In genomic region chr1:227926896-227927885, GRCh38 we compare ENCODE assay signal across 19 cellular contexts.
"Had no signal": no experiment of that assay in that cellular context is flagged by ENCODE, and none has a peak within 500 bp of the region (broad histone marks: within the 10 kb centered on the region; RNA-seq: fewer than 3 reads in every experiment).

No MANE protein-coding gene starts in this region.

- H3K9me3 ChIP-seq: colonic mucosa, left lung, neutrophil, suprapubic skin, thyroid gland, upper lobe of left lung, uterus had no signal

- H3K4me1 ChIP-seq: colonic mucosa, foreskin keratinocyte, left lung, suprapubic skin, uterus had no signal

- H3K27me3 ChIP-seq: colonic mucosa, foreskin keratinocyte, left lung, neutrophil, suprapubic skin, thyroid gland, upper lobe of left lung, uterus had no signal

- H3K36me3 Mint-ChIP-seq: naive B cell had no signal

- H3K36me3 ChIP-seq: colonic mucosa, left lung, neutrophil, suprapubic skin, thyroid gland, upper lobe of left lung, uterus had no signal

- H3K27ac Mint-ChIP-seq: endodermal cell, naive B cell, nephron progenitor cell had no signal

- DNase-seq: colonic mucosa; dermis blood vessel endothelial cell; endodermal cell; erythroblast; foreskin keratinocyte; head of caudate nucleus; hypothalamus; mesendoderm; naive B cell; nephron progenitor cell; small intestine; stimulated activated CD4-positive, alpha-beta T cell treated with anti-CD3 and anti-CD28 coated beads, Interleukin-12 subunit alpha, Interleukin-12 subunit beta, amount 100 ng/mL, for 4 hours; stimulated activated naive CD4-positive, alpha-beta T cell; thyroid gland; upper lobe of left lung; uterus had no signal

- H3K4me3 ChIP-seq: colonic mucosa, left lung, suprapubic skin, thyroid gland, upper lobe of left lung, uterus had no signal

- H3K27ac ChIP-seq: colonic mucosa, foreskin keratinocyte, left lung, neutrophil, suprapubic skin, upper lobe of left lung, uterus had no signal

- H3K4me1 Mint-ChIP-seq: endodermal cell had no signal

- H3K4me3 Mint-ChIP-seq: endodermal cell, naive B cell, nephron progenitor cell had no signal

- ATAC-seq: foreskin keratinocyte, left lung had no signal

- H3K9me3 Mint-ChIP-seq: endodermal cell, naive B cell, nephron progenitor cell had no signal
